1 cellular context compared by ENCODE assay signal in the genomic region with DNA sequence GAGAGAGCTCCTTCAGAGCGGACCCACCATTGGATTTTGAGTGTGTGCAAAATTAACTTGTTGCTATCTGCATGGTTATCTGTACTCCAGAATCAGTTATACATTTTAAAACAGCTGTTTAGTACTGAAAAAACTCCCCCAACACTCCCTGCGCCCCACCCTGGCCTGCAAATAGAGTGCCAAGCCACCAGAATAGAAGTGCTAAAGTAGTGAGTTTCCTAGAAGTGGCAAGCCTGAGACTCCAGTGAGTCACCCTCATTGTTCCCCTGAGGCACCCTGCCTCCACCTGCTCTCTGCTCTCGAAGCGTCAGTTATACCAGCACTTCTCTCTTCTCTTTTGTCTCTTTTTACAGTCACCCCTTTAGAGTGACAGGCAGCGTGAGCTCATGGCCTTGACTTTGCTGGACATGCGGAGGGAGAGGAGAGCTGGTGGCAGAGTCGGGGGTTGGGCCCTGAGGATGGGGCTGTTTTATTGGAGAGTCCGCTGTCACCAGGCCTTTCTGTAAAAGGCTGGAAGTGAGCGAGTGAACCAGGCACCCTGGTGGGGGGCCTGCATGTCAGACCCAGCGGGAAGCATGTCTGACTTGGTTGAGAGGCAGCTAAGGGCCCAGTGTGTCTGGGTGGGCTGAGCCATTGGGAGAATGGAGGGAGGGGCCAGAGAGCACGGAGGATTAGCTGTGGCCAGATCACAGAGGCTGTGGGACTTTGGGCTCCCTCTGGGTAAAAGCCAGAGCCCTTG.
TF ChIP-seq lines count a peak whose summit lies in the region.

No MANE protein-coding gene starts in this region.

TF ChIP-seq in HepG2, 621 proteins besides CTCF, POLR2A, EP300 and RAD21 (continued from another document and continues in another):
- TF ChIP-seq, protein P1, sequence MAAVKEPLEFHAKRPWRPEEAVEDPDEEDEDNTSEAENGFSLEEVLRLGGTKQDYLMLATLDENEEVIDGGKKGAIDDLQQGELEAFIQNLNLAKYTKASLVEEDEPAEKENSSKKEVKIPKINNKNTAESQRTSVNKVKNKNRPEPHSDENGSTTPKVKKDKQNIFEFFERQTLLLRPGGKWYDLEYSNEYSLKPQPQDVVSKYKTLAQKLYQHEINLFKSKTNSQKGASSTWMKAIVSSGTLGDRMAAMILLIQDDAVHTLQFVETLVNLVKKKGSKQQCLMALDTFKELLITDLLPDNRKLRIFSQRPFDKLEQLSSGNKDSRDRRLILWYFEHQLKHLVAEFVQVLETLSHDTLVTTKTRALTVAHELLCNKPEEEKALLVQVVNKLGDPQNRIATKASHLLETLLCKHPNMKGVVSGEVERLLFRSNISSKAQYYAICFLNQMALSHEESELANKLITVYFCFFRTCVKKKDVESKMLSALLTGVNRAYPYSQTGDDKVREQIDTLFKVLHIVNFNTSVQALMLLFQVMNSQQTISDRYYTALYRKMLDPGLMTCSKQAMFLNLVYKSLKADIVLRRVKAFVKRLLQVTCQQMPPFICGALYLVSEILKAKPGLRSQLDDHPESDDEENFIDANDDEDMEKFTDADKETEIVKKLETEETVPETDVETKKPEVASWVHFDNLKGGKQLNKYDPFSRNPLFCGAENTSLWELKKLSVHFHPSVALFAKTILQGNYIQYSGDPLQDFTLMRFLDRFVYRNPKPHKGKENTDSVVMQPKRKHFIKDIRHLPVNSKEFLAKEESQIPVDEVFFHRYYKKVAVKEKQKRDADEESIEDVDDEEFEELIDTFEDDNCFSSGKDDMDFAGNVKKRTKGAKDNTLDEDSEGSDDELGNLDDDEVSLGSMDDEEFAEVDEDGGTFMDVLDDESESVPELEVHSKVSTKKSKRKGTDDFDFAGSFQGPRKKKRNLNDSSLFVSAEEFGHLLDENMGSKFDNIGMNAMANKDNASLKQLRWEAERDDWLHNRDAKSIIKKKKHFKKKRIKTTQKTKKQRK (IDR thresholded peaks at IDR 0.05; ENCODE audit: low read length): no peak
- TF ChIP-seq NR2F2 (IDR thresholded peaks at IDR 0.05; ENCODE audit: borderline replicate concordance, low read depth): no peak
- TF ChIP-seq ZNF234 (CRISPR knock-in tag; conservative IDR thresholded peaks at IDR 0.05): no peak
- TF ChIP-seq, protein P2, sequence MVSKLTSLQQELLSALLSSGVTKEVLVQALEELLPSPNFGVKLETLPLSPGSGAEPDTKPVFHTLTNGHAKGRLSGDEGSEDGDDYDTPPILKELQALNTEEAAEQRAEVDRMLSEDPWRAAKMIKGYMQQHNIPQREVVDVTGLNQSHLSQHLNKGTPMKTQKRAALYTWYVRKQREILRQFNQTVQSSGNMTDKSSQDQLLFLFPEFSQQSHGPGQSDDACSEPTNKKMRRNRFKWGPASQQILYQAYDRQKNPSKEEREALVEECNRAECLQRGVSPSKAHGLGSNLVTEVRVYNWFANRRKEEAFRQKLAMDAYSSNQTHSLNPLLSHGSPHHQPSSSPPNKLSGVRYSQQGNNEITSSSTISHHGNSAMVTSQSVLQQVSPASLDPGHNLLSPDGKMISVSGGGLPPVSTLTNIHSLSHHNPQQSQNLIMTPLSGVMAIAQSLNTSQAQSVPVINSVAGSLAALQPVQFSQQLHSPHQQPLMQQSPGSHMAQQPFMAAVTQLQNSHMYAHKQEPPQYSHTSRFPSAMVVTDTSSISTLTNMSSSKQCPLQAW (CRISPR knock-in tag; IDR thresholded peaks at IDR 0.05): 0 out of 2 replicates have a peak, but pooled peaks have one; percentile 51
- TF ChIP-seq ZFP1 (CRISPR knock-in tag; IDR thresholded peaks at IDR 0.05): no peak
- no peak for TF ChIP-seq ZNF282 (IDR thresholded peaks at IDR 0.05; ENCODE audit: partially characterized antibody)
- no peak for TF ChIP-seq ZNF567 (CRISPR knock-in tag; IDR thresholded peaks at IDR 0.05; ENCODE audit: borderline replicate concordance)
- no peak for TF ChIP-seq ZNF589 (CRISPR knock-in tag; conservative IDR thresholded peaks at IDR 0.05)
- 0 out of 2 replicates have a peak, but pooled peaks have one; percentile 43 for TF ChIP-seq ZNF343 (CRISPR knock-in tag; IDR thresholded peaks at IDR 0.05)
- no peak for TF ChIP-seq IKZF1 (IDR thresholded peaks at IDR 0.05)
- TF ChIP-seq, protein P3, sequence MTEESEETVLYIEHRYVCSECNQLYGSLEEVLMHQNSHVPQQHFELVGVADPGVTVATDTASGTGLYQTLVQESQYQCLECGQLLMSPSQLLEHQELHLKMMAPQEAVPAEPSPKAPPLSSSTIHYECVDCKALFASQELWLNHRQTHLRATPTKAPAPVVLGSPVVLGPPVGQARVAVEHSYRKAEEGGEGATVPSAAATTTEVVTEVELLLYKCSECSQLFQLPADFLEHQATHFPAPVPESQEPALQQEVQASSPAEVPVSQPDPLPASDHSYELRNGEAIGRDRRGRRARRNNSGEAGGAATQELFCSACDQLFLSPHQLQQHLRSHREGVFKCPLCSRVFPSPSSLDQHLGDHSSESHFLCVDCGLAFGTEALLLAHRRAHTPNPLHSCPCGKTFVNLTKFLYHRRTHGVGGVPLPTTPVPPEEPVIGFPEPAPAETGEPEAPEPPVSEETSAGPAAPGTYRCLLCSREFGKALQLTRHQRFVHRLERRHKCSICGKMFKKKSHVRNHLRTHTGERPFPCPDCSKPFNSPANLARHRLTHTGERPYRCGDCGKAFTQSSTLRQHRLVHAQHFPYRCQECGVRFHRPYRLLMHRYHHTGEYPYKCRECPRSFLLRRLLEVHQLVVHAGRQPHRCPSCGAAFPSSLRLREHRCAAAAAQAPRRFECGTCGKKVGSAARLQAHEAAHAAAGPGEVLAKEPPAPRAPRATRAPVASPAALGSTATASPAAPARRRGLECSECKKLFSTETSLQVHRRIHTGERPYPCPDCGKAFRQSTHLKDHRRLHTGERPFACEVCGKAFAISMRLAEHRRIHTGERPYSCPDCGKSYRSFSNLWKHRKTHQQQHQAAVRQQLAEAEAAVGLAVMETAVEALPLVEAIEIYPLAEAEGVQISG (CRISPR knock-in tag; IDR thresholded peaks at IDR 0.05): no peak
- TF ChIP-seq, protein P4, sequence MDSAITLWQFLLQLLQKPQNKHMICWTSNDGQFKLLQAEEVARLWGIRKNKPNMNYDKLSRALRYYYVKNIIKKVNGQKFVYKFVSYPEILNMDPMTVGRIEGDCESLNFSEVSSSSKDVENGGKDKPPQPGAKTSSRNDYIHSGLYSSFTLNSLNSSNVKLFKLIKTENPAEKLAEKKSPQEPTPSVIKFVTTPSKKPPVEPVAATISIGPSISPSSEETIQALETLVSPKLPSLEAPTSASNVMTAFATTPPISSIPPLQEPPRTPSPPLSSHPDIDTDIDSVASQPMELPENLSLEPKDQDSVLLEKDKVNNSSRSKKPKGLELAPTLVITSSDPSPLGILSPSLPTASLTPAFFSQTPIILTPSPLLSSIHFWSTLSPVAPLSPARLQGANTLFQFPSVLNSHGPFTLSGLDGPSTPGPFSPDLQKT (CRISPR knock-in tag; IDR thresholded peaks at IDR 0.05; ENCODE audit: borderline replicate concordance): no peak
- TF ChIP-seq, protein P5, sequence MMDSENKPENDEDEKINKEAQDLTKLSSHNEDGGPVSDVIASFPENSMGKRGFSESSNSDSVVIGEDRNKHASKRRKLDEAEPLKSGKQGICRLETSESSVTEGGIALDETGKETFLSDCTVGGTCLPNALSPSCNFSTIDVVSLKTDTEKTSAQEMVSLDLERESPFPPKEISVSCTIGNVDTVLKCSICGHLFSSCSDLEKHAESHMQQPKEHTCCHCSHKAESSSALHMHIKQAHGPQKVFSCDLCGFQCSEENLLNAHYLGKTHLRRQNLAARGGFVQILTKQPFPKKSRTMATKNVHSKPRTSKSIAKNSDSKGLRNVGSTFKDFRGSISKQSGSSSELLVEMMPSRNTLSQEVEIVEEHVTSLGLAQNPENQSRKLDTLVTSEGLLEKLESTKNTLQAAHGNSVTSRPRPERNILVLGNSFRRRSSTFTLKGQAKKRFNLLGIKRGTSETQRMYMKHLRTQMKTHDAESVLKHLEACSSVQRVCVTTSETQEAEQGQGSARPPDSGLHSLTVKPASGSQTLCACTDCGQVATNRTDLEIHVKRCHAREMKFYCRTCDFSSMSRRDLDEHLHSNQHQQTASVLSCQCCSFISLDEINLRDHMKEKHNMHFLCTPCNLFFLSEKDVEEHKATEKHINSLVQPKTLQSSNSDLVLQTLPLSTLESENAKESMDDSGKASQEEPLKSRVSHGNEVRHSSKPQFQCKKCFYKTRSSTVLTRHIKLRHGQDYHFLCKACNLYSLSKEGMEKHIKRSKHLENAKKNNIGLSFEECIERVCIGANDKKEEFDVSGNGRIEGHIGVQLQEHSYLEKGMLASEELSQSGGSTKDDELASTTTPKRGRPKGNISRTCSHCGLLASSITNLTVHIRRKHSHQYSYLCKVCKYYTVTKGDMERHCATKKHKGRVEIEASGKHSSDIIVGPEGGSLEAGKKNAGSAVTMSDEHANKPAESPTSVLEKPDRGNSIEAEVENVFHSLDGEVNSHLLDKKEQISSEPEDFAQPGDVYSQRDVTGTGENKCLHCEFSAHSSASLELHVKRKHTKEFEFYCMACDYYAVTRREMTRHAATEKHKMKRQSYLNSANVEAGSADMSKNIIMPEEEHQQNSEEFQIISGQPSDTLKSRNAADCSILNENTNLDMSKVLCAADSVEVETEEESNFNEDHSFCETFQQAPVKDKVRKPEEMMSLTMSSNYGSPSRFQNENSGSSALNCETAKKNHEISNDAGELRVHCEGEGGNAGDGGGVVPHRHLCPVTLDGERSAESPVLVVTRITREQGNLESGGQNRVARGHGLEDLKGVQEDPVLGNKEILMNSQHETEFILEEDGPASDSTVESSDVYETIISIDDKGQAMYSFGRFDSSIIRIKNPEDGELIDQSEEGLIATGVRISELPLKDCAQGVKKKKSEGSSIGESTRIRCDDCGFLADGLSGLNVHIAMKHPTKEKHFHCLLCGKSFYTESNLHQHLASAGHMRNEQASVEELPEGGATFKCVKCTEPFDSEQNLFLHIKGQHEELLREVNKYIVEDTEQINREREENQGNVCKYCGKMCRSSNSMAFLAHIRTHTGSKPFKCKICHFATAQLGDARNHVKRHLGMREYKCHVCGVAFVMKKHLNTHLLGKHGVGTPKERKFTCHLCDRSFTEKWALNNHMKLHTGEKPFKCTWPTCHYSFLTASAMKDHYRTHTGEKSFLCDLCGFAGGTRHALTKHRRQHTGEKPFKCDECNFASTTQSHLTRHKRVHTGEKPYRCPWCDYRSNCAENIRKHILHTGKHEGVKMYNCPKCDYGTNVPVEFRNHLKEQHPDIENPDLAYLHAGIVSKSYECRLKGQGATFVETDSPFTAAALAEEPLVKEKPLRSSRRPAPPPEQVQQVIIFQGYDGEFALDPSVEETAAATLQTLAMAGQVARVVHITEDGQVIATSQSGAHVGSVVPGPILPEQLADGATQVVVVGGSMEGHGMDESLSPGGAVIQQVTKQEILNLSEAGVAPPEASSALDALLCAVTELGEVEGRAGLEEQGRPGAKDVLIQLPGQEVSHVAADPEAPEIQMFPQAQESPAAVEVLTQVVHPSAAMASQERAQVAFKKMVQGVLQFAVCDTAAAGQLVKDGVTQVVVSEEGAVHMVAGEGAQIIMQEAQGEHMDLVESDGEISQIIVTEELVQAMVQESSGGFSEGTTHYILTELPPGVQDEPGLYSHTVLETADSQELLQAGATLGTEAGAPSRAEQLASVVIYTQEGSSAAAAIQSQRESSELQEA (CRISPR knock-in tag; IDR thresholded peaks at IDR 0.05; ENCODE audit: not compliant biosample characterization): no peak
- TF ChIP-seq ZNF468 (CRISPR knock-in tag; IDR thresholded peaks at IDR 0.05): 0 out of 2 replicates have a peak, but pooled peaks have one; percentile 22
- TF ChIP-seq, protein P6, sequence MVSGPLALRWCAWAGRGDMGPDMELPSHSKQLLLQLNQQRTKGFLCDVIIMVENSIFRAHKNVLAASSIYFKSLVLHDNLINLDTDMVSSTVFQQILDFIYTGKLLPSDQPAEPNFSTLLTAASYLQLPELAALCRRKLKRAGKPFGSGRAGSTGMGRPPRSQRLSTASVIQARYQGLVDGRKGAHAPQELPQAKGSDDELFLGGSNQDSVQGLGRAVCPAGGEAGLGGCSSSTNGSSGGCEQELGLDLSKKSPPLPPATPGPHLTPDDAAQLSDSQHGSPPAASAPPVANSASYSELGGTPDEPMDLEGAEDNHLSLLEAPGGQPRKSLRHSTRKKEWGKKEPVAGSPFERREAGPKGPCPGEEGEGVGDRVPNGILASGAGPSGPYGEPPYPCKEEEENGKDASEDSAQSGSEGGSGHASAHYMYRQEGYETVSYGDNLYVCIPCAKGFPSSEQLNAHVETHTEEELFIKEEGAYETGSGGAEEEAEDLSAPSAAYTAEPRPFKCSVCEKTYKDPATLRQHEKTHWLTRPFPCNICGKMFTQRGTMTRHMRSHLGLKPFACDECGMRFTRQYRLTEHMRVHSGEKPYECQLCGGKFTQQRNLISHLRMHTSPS (CRISPR knock-in tag; IDR thresholded peaks at IDR 0.05; ENCODE audit: low read depth): no peak
- TF ChIP-seq ZSCAN21 (CRISPR knock-in tag; IDR thresholded peaks at IDR 0.05; ENCODE audit: borderline replicate concordance): 0 out of 2 replicates have a peak, but pooled peaks have one; percentile 22
- 0 out of 2 replicates have a peak, but pooled peaks have one; percentile 24 for TF ChIP-seq ZNF253 (CRISPR knock-in tag; IDR thresholded peaks at IDR 0.05; ENCODE audit: borderline replicate concordance)
- no peak for TF ChIP-seq ATAD3A (CRISPR knock-in tag; IDR thresholded peaks at IDR 0.05)
- no peak for TF ChIP-seq SIX4 (CRISPR knock-in tag; IDR thresholded peaks at IDR 0.05)
- TF ChIP-seq, protein P7, sequence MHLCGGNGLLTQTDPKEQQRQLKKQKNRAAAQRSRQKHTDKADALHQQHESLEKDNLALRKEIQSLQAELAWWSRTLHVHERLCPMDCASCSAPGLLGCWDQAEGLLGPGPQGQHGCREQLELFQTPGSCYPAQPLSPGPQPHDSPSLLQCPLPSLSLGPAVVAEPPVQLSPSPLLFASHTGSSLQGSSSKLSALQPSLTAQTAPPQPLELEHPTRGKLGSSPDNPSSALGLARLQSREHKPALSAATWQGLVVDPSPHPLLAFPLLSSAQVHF (CRISPR knock-in tag; IDR thresholded peaks at IDR 0.05): no peak
- TF ChIP-seq RBAK (CRISPR knock-in tag; IDR thresholded peaks at IDR 0.05): no peak
- peak; percentile 32; the same call in 1 of the 2 replicates for TF ChIP-seq RXRA (CRISPR knock-in tag; IDR thresholded peaks at IDR 0.05)
- TF ChIP-seq, protein P8, sequence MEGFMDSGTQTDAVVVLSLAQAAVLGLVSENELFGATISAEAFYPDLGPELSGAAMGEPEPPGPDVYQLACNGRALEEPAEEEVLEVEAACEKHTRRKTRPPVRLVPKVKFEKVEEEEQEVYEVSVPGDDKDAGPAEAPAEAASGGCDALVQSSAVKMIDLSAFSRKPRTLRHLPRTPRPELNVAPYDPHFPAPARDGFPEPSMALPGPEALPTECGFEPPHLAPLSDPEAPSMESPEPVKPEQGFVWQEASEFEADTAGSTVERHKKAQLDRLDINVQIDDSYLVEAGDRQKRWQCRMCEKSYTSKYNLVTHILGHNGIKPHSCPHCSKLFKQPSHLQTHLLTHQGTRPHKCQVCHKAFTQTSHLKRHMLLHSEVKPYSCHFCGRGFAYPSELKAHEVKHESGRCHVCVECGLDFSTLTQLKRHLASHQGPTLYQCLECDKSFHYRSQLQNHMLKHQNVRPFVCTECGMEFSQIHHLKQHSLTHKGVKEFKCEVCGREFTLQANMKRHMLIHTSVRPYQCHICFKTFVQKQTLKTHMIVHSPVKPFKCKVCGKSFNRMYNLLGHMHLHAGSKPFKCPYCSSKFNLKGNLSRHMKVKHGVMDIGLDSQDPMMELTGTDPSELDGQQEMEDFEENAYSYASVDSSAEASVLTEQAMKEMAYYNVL (CRISPR knock-in tag; IDR thresholded peaks at IDR 0.05; ENCODE audit: borderline replicate concordance): peak; percentile 95
